Comparison of ENCODE assay signal across 8 cellular contexts in genomic region chr11:119168471-119169271, GRCh38. TPM values are rescaled to one million over a fixed set of nuclear protein-coding genes. Genes with fewer than 3 reads are reported as not detected.
A peak's percentile ranks its signal among the peaks of the same experiment; 100 is the strongest.
DNase-seq lines count a peak whose midpoint lies in the region; ATAC-seq, FAIRE-seq and TF ChIP-seq lines count a peak whose summit lies in the region.

Gene NLRX1 (plus strand): TSS chr11:119168725. CDS start chr11:119171404, 2,679 bp downstream.

- no peaks in the 10 kb centered on the region for H3K9me3 ChIP-seq in RWPE2 (ENCODE audit: severe bottlenecking)
- H3K9me3 ChIP-seq in neutrophil = no peaks in the 10 kb centered on the region

- no peak for FAIRE-seq in frontal cortex (lab: Jason Lieb, UNC)

- H3K36me3 ChIP-seq in RWPE2 (ENCODE audit: low read depth) (no peaks in the 10 kb centered on the region), neutrophil (peaks cover 11% of the 10 kb centered on the region)

- H3K27me3 ChIP-seq in RWPE2 (ENCODE audit: insufficient read depth, poor library complexity, severe bottlenecking) (no peaks in the 10 kb centered on the region), neutrophil (no peaks in the 10 kb centered on the region)

- TF ChIP-seq CTCF in RWPE2 (IDR thresholded peaks at IDR 0.05; ENCODE audit: poor library complexity, severe bottlenecking) = peak; percentile 87
- peak; percentile 96 for TF ChIP-seq CTCF in neutrophil (IDR thresholded peaks at IDR 0.05)
- no peak for TF ChIP-seq CTCF in subcutaneous adipose tissue (IDR thresholded peaks at IDR 0.05; ENCODE audit: low read depth)

- H3K27ac ChIP-seq in RWPE2 (ENCODE audit: poor library complexity, severe bottlenecking) = peak within 1 kb of the TSS; percentile 69
- peak within 1 kb of the TSS; percentile 93 for H3K27ac ChIP-seq in neutrophil

- H3K4me3 ChIP-seq in RWPE2 (ENCODE audit: severe bottlenecking) = peak within 1 kb of the TSS; percentile 62
- H3K4me3 ChIP-seq in neutrophil (ENCODE audit: low read depth in 1 of 2, low read length in 1 of 2) = peak within 1 kb of the TSS; percentile 86 to 99

- peaks cover 5% of the 10 kb centered on the region for H3K4me1 ChIP-seq in RWPE2 (ENCODE audit: insufficient read depth, poor library complexity, severe bottlenecking)
- H3K4me1 ChIP-seq in neutrophil (ENCODE audit: control insufficient read depth in 1 of 2, insufficient read depth in 1 of 2, low read depth in 1 of 2, low read length in 1 of 2) = peaks cover 31 to 37% of the 10 kb centered on the region in 2 experiments

- DNase-seq in DMS153 treated with DMSO at 0.1 percent for 48 hours (lab: John Stamatoyannopoulos, UW; ENCODE audit: unreplicated experiment) (peak; percentile 38), HuH-7 (ENCODE audit: low spot score) (peak; percentile 98), RWPE2 (ENCODE audit: low spot score) (no peak), frontal cortex (ENCODE audit: low spot score in 2 of 2) (peak; percentile 80 to 93)
- peak; percentile 72 for DNase-seq in activated gamma-delta T cell treated with anti-CD3 and anti-CD28 coated beads, Interleukin-2, amount 50 U/mL, for 16 hours (ENCODE audit: low read depth)

- peak; percentile 88 for ATAC-seq in GM21447 (IDR thresholded peaks at IDR 0.05; ENCODE audit: unreplicated experiment)
- ATAC-seq in RWPE2 (ENCODE audit: low read depth) = peak; percentile 62

RNA-seq across cellular contexts. Expression of gene NLRX1, which starts in this region (rescaled TPM):
- total RNA-seq in frontal cortex = 2.0 TPM
- total RNA-seq in subcutaneous adipose tissue = 10 to 100 TPM; 10.9 to 27.3 (median 14.2) TPM
